29 cellular contexts compared by ENCODE assay signal in the genomic region with DNA sequence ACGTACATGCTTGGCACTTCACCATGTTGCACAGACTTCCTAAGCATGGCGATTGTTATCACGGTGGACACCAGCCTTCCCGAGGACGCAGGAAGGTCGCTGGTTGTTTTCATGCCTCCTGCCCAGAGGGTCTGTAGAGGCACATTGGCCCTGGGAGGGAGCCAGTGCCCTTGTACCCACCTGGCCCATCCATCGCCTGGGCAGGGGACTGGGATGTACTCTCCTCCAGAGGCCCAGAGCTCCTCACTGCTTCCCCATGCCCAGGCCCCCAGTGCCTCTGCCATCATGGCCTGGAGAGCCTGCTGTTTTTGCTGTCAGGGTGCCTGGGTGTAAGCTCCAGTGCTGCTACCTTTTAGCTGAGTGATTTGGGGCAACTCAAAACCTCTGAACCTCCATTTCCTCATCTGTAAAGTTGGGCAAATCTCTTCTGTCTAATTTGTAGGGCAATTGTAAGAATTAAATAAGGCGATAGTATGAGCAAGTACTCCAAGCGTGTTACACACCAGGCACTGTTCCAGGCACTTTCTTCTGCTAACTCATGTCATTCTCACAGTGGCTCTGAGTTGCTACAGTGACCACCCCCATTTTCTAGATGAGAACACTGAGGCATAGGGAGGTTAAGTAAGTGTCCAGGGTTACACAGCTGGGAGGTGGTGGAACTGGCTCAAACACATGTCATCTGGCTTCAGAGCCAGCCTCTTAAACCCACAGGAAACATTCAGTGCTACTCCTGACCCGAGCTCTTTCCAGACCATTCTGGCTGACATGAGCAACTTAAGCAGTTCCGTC.
"Had no signal": no experiment of that assay in that cellular context is flagged by ENCODE, and none has a peak within 500 bp of the region (broad histone marks: within the 10 kb centered on the region; RNA-seq: fewer than 3 reads in every experiment).

No MANE protein-coding gene starts in this region.

- H3K9me3 ChIP-seq: adrenal gland, colonic mucosa, heart left ventricle, mucosa of descending colon, psoas muscle, right atrium auricular region, tibial artery had no signal

- H3K27me3 ChIP-seq: adrenal gland, colonic mucosa, dorsolateral prefrontal cortex, heart left ventricle, right atrium auricular region had no signal

- H3K4me1 Mint-ChIP-seq: activated B cell treated with CpG ODN at 0.5 μM for 24 hours; activated T-helper 17 cell treated with anti-CD3 and anti-CD28 coated beads, Interleukin-2, amount 50 U/mL, for 72 hours; central memory CD8-positive, alpha-beta T cell had no signal

- H3K36me3 Mint-ChIP-seq: activated naive CD8-positive, alpha-beta T cell; memory B cell had no signal

- DNase-seq: activated B cell treated with CpG ODN at 0.5 μM for 24 hours; activated CD4-positive, alpha-beta T cell treated with anti-CD3 and anti-CD28 coated beads, Interleukin-2, amount 50 U/mL, for 4 hours; activated CD8-positive, alpha-beta memory T cell treated with anti-CD3 and anti-CD28 coated beads for 24 hours; activated CD8-positive, alpha-beta memory T cell treated with anti-CD3 and anti-CD28 coated beads, Interleukin-2, amount 50 U/mL, for 4 hours; activated naive CD4-positive, alpha-beta T cell; activated T-cell treated with anti-CD3 and anti-CD28 coated beads, Interleukin-2, amount 50 U/mL, for 24 hours; adrenal gland; colonic mucosa; effector memory CD8-positive, alpha-beta T cell; islet precursor cell; left colon; mucosa of descending colon; stimulated activated CD4-positive, alpha-beta T cell treated with anti-CD3 and anti-CD28 coated beads, Interleukin-1b, Interleukin-23, amount 100 ng/mL, for 48 hours; stimulated activated naive CD8-positive, alpha-beta T cell treated with anti-CD3 and anti-CD28 coated beads, Interleukin-15, amount 100 ng/mL, for 72 hours; T-helper 9 cell; tibial artery had no signal

- H3K27ac Mint-ChIP-seq: activated B cell treated with CpG ODN at 0.5 μM for 24 hours; activated CD4-positive, alpha-beta T cell treated with anti-CD3 and anti-CD28 coated beads for 36 hours; activated naive CD8-positive, alpha-beta T cell; activated T-cell treated with anti-CD3 and anti-CD28 coated beads, Interleukin-2, amount 50 U/mL, for 24 hours; activated T-helper 17 cell treated with anti-CD3 and anti-CD28 coated beads, Interleukin-2, amount 50 U/mL, for 72 hours; effector memory CD8-positive, alpha-beta T cell; memory B cell had no signal

- H3K27ac ChIP-seq: adrenal gland, colonic mucosa, dorsolateral prefrontal cortex, heart left ventricle, psoas muscle, right atrium auricular region, tibial artery had no signal

- H3K9me3 Mint-ChIP-seq: activated B cell treated with CpG ODN at 0.5 μM for 24 hours; activated T-cell treated with anti-CD3 and anti-CD28 coated beads, Interleukin-2, amount 50 U/mL, for 24 hours; activated T-helper 17 cell treated with anti-CD3 and anti-CD28 coated beads, Interleukin-2, amount 50 U/mL, for 72 hours; central memory CD8-positive, alpha-beta T cell; effector memory CD8-positive, alpha-beta T cell; memory B cell; stimulated activated naive CD8-positive, alpha-beta T cell treated with anti-CD3 and anti-CD28 coated beads, Interleukin-15, amount 100 ng/mL, for 72 hours had no signal

- H3K4me3 Mint-ChIP-seq: activated B cell treated with CpG ODN at 0.5 μM for 24 hours; activated CD4-positive, alpha-beta T cell treated with anti-CD3 and anti-CD28 coated beads for 36 hours; activated naive CD8-positive, alpha-beta T cell; activated T-cell treated with anti-CD3 and anti-CD28 coated beads, Interleukin-2, amount 50 U/mL, for 24 hours; activated T-helper 17 cell treated with anti-CD3 and anti-CD28 coated beads, Interleukin-2, amount 50 U/mL, for 72 hours; central memory CD8-positive, alpha-beta T cell; effector memory CD8-positive, alpha-beta T cell; memory B cell; stimulated activated naive CD8-positive, alpha-beta T cell treated with anti-CD3 and anti-CD28 coated beads, Interleukin-15, amount 100 ng/mL, for 72 hours had no signal

- FAIRE-seq: astrocyte, endothelial cell of umbilical vein, frontal cortex had no signal

- H3K36me3 ChIP-seq: adrenal gland, colonic mucosa, right atrium auricular region, tibial artery had no signal

- H3K4me1 ChIP-seq: adrenal gland, colonic mucosa had no signal

- ATAC-seq: activated CD4-positive, alpha-beta T cell treated with anti-CD3 and anti-CD28 coated beads for 36 hours; activated T-helper 17 cell treated with anti-CD3 and anti-CD28 coated beads, Interleukin-2, amount 50 U/mL, for 72 hours; effector memory CD8-positive, alpha-beta T cell; esophagus mucosa; heart left ventricle; psoas muscle; stimulated activated naive CD8-positive, alpha-beta T cell treated with anti-CD3 and anti-CD28 coated beads, Interleukin-15, amount 100 ng/mL, for 72 hours had no signal

- H3K27me3 Mint-ChIP-seq: activated naive CD8-positive, alpha-beta T cell; central memory CD8-positive, alpha-beta T cell had no signal

- H3K4me3 ChIP-seq: adrenal gland, colonic mucosa, dorsolateral prefrontal cortex, heart left ventricle, mucosa of descending colon, psoas muscle, right atrium auricular region, tibial artery had no signal
